ENCODE assay signal across 32 cellular contexts in genomic region chr6:113894712-113895674, GRCh38. TPM values are rescaled to one million over a fixed set of nuclear protein-coding genes. Genes with fewer than 3 reads are reported as not detected.
DNase-seq lines count a peak whose midpoint lies in the region; ATAC-seq and TF ChIP-seq lines count a peak whose summit lies in the region.
"Had no signal": no experiment of that assay in that cellular context is flagged by ENCODE, and none has a peak within 500 bp of the region (broad histone marks: within the 10 kb centered on the region; RNA-seq: fewer than 3 reads in every experiment).

No MANE protein-coding gene starts in this region.

- H3K4me1 ChIP-seq in GM23248 (ENCODE audit: insufficient read depth): peaks cover 11% of the 10 kb centered on the region
- H3K4me1 ChIP-seq in endodermal cell (ENCODE audit: control insufficient read depth, insufficient read depth, low read length): no peaks in the 10 kb centered on the region
- H3K4me1 ChIP-seq in esophagus squamous epithelium: no peaks in the 10 kb centered on the region
- H3K4me1 ChIP-seq: BLaER1, gastroesophageal sphincter had no signal

- H3K4me3 Mint-ChIP-seq in endodermal cell: no peak overlapping the region
- no peak overlapping the region for H3K4me3 Mint-ChIP-seq in mesothelial cell of epicardium
- H3K4me3 Mint-ChIP-seq: activated CD4-positive, alpha-beta T cell treated with anti-CD3 and anti-CD28 coated beads, Interleukin-2, amount 10 ng/mL, durations not matched to agents 24 days and 14 days; activated T-cell treated with anti-CD3 and anti-CD28 coated beads, Interleukin-2, amount 50 U/mL, for 4 hours; neural crest cell; stimulated activated effector memory CD8-positive, alpha-beta T cell treated with anti-CD3 and anti-CD28 coated beads, Interleukin-12 subunit alpha, Interleukin-12 subunit beta, amount 100 ng/mL, for 72 hours had no signal

- H2AFZ ChIP-seq in GM23248: peak overlapping the region; percentile 26; the same call in 1 of the 2 replicates
- H2AFZ ChIP-seq: hepatocyte had no signal

- H3K4me2 ChIP-seq in GM23248 (ENCODE audit: unreplicated experiment): no peak overlapping the region
- H3K4me2 ChIP-seq: BLaER1, hepatocyte had no signal

- H3K27me3 ChIP-seq in GM23248 (replicated peaks; ENCODE audit: insufficient read depth) (no peaks in the 10 kb centered on the region), endodermal cell (ENCODE audit: control insufficient read depth, insufficient read depth, low read length, poor library complexity, severe bottlenecking) (peaks cover 5% of the 10 kb centered on the region), esophagus squamous epithelium (no peaks in the 10 kb centered on the region)
- H3K27me3 ChIP-seq: BLaER1, brain microvascular endothelial cell, gastroesophageal sphincter, hepatocyte had no signal

- H3K36me3 Mint-ChIP-seq in endodermal cell (ENCODE audit: low read depth): no peaks in the 10 kb centered on the region
- peaks cover 8% of the 10 kb centered on the region for H3K36me3 Mint-ChIP-seq in mesothelial cell of epicardium
- H3K36me3 Mint-ChIP-seq: stimulated activated effector memory CD8-positive, alpha-beta T cell treated with anti-CD3 and anti-CD28 coated beads, Interleukin-12 subunit alpha, Interleukin-12 subunit beta, amount 100 ng/mL, for 72 hours had no signal

- no peaks in the 10 kb centered on the region for H4K20me1 ChIP-seq in GM23248 (ENCODE audit: insufficient read depth)
- H4K20me1 ChIP-seq: BLaER1 had no signal

- H3F3A ChIP-seq in GM23248 (ENCODE audit: insufficient read depth): peaks cover 12% of the 10 kb centered on the region; the same call in 1 of the 2 replicates

- TF ChIP-seq CTCF in cardiac fibroblast (IDR thresholded peaks at IDR 0.05; ENCODE audit: low read depth, low read length): no peak
- TF ChIP-seq CTCF in omental fat pad (IDR thresholded peaks at IDR 0.05): no peak
- TF ChIP-seq CTCF in endodermal cell (conservative IDR thresholded peaks at IDR 0.05): no peak
- no peak for TF ChIP-seq CTCF in mesothelial cell of epicardium (IDR thresholded peaks at IDR 0.05; ENCODE audit: unreplicated experiment)
- TF ChIP-seq CTCF in esophagus squamous epithelium (IDR thresholded peaks at IDR 0.05): no peak

- no peak for TF ChIP-seq POLR2A in esophagus squamous epithelium (IDR thresholded peaks at IDR 0.05)

- H3K9me3 ChIP-seq in GM23248 (ENCODE audit: low read depth): no peaks in the 10 kb centered on the region
- H3K9me3 ChIP-seq in endodermal cell (ENCODE audit: control insufficient read depth, low read length): peaks cover 8% of the 10 kb centered on the region
- H3K9me3 ChIP-seq in esophagus squamous epithelium: peaks cover 0 to 9% (median 8%) of the 10 kb centered on the region in 3 donors

- DNase-seq in GM23248: peak; percentile 36
- DNase-seq in OCI-M1 (lab: John Stamatoyannopoulos, UW): peak; percentile 52
- peak; percentile 16 to 21 for DNase-seq in cardiac fibroblast (ENCODE audit: low read depth in 2 of 2)
- DNase-seq in omental fat pad (ENCODE audit: low spot score): no peak
- DNase-seq in endodermal cell: no peak
- no peak for DNase-seq in mesothelial cell of epicardium (ENCODE audit: low spot score in 2 of 2, unreplicated experiment in 2 of 2)
- no peak for DNase-seq in esophagus squamous epithelium (lab: John Stamatoyannopoulos, UW)
- DNase-seq: activated CD4-positive, alpha-beta T cell treated with anti-CD3 and anti-CD28 coated beads, Interleukin-2, amount 10 ng/mL, durations not matched to agents 24 days and 14 days; activated naive CD4-positive, alpha-beta T cell; activated T-cell treated with anti-CD3 and anti-CD28 coated beads, Interleukin-2, amount 50 U/mL, for 4 hours; brain microvascular endothelial cell; COR-L47; DMS79 treated with DMSO at 0.1 percent for 48 hours; effector memory CD4-positive, alpha-beta T cell; left cardiac atrium; NCI-H1048; NCI-H2081; NCI-H345; posterior cingulate gyrus; right cardiac atrium; stimulated activated CD4-positive, alpha-beta T cell treated with anti-CD3 and anti-CD28 coated beads, Interleukin-4, amount 100 ng/mL, for 24 hours; T-helper 2 cell; trophoblast cell had no signal

- no peaks in the 10 kb centered on the region for H3K4me1 Mint-ChIP-seq in endodermal cell
- H3K4me1 Mint-ChIP-seq in mesothelial cell of epicardium: no peaks in the 10 kb centered on the region
- H3K4me1 Mint-ChIP-seq: activated CD4-positive, alpha-beta T cell treated with anti-CD3 and anti-CD28 coated beads, Interleukin-2, amount 10 ng/mL, durations not matched to agents 24 days and 14 days; neural crest cell; stimulated activated effector memory CD8-positive, alpha-beta T cell treated with anti-CD3 and anti-CD28 coated beads, Interleukin-12 subunit alpha, Interleukin-12 subunit beta, amount 100 ng/mL, for 72 hours had no signal

- in situ Hi-C loops in GM23248 (cut with MboI): loop anchor here (25.0 kb wide), 1 partner anchor 1383 kb away; no protein-coding TSS in a partner anchor

- peaks cover 5% of the 10 kb centered on the region for H3K9me3 Mint-ChIP-seq in endodermal cell
- H3K9me3 Mint-ChIP-seq in mesothelial cell of epicardium: peaks cover 24% of the 10 kb centered on the region
- H3K9me3 Mint-ChIP-seq: activated CD4-positive, alpha-beta T cell treated with anti-CD3 and anti-CD28 coated beads, Interleukin-2, amount 10 ng/mL, durations not matched to agents 24 days and 14 days; stimulated activated effector memory CD8-positive, alpha-beta T cell treated with anti-CD3 and anti-CD28 coated beads, Interleukin-12 subunit alpha, Interleukin-12 subunit beta, amount 100 ng/mL, for 72 hours had no signal

- no peak overlapping the region for H3K27ac Mint-ChIP-seq in endodermal cell
- H3K27ac Mint-ChIP-seq in mesothelial cell of epicardium: no peak overlapping the region
- H3K27ac Mint-ChIP-seq: activated CD4-positive, alpha-beta T cell treated with anti-CD3 and anti-CD28 coated beads, Interleukin-2, amount 10 ng/mL, durations not matched to agents 24 days and 14 days; stimulated activated effector memory CD8-positive, alpha-beta T cell treated with anti-CD3 and anti-CD28 coated beads, Interleukin-12 subunit alpha, Interleukin-12 subunit beta, amount 100 ng/mL, for 72 hours had no signal

- peak overlapping the region; percentile 7; the same call in 1 of the 2 replicates for H3K27ac ChIP-seq in GM23248
- H3K27ac ChIP-seq in endodermal cell (ENCODE audit: low read depth, low read length): no peak overlapping the region
- H3K27ac ChIP-seq in esophagus squamous epithelium: no peak overlapping the region
- H3K27ac ChIP-seq: BLaER1, brain microvascular endothelial cell, gastroesophageal sphincter, hepatocyte, HL-60, SK-N-MC had no signal

- peak; percentile 95 for ATAC-seq in omental fat pad (ENCODE audit: low FRiP score)
- ATAC-seq: activated T-cell treated with anti-CD3 and anti-CD28 coated beads, Interleukin-2, amount 50 U/mL, for 4 hours; esophagus mucosa; gastroesophageal sphincter; GM12878; right cardiac atrium; stimulated activated effector memory CD8-positive, alpha-beta T cell treated with anti-CD3 and anti-CD28 coated beads, Interleukin-12 subunit alpha, Interleukin-12 subunit beta, amount 100 ng/mL, for 72 hours had no signal

- H3K79me2 ChIP-seq in GM23248 (ENCODE audit: insufficient read depth): no peaks in the 10 kb centered on the region
- H3K79me2 ChIP-seq: hepatocyte had no signal

- intact Hi-C loops in esophagus squamous epithelium (cut with DNase I): no loop called here

- H3K27me3 Mint-ChIP-seq in endodermal cell (ENCODE audit: insufficient read depth) (peaks cover 2% of the 10 kb centered on the region), mesothelial cell of epicardium (ENCODE audit: low read depth) (no peaks in the 10 kb centered on the region)

- H3K4me3 ChIP-seq in GM23248 (no peak overlapping the region), cardiac fibroblast (replicated peaks in 1 of 2; ENCODE audit: low read depth in 2 of 2, low read length in 2 of 2) (no peak overlapping the region), endodermal cell (ENCODE audit: low read length) (no peak overlapping the region), esophagus squamous epithelium (no peak overlapping the region)
- H3K4me3 ChIP-seq: BLaER1, gastroesophageal sphincter, GM12878, hepatocyte, SK-N-MC had no signal

- H3K36me3 ChIP-seq in GM23248 (ENCODE audit: low read depth) (no peaks in the 10 kb centered on the region), endodermal cell (ENCODE audit: control insufficient read depth, insufficient read depth, low read length) (no peaks in the 10 kb centered on the region), esophagus squamous epithelium (no peaks in the 10 kb centered on the region)
- H3K36me3 ChIP-seq: BLaER1, brain microvascular endothelial cell, gastroesophageal sphincter had no signal

- no peaks in the 10 kb centered on the region for H3K9me2 ChIP-seq in GM23248 (ENCODE audit: insufficient read depth)

- no peak overlapping the region for H3K9ac ChIP-seq in GM23248
- H3K9ac ChIP-seq in endodermal cell (ENCODE audit: extremely low read depth, low read length, poor library complexity, severe bottlenecking): no peak overlapping the region
- H3K9ac ChIP-seq: BLaER1 had no signal

- WGBS in GM23248 (ENCODE audit: low coverage in 1 of 2, low lambda C conversion rate in 2 of 2, missing lambda C conversion rate in 2 of 2), 2 experiments: 63 to 68% methylated on average over 6 of the region's 6 CpGs
- 43 to 78% methylated on average over 2 to 6 of the region's 6 CpGs for WGBS in endodermal cell (ENCODE audit: insufficient coverage in 1 of 2, insufficient read length in 1 of 2), 2 experiments
- WGBS in esophagus squamous epithelium, 2 donors: 61% methylated on average over 6 of the region's 6 CpGs

RNA-seq across cellular contexts. Expression of gene MARCKS, which starts 37.8 kb away (rescaled TPM):
- 154 and 210 TPM in 2 replicates for total RNA-seq in GM23248 (2014; rRNA removed; shearing (Covaris generic))
- polyA plus RNA-seq in GM23248 (2016; fragmentation: Nextera tagmentation; extraction: Ambion mirVana): 105 and 109 TPM in 2 replicates
- total RNA-seq in omental fat pad (10 to 100 TPM; 22.6 to 45.4 (median 24.0) TPM), endodermal cell (10 to 100 TPM; 77.2 to 83.8 TPM), mesothelial cell of epicardium (174 to 179 TPM (median 174 TPM) in 3 replicates), esophagus squamous epithelium (10 to 100 TPM; 51.5 to 91.3 (median 56.8) TPM)
- 280 TPM for polyA plus RNA-seq in endodermal cell (2013, experiment 1 of 2)
- polyA plus RNA-seq in endodermal cell (2013, experiment 2 of 2): 268 TPM

Comparison
In these comparisons a context has a peak if more than half of its experiments do, and no peak if none do; other contexts are left out.
1. DNase-seq: peak in GM23248 (single experiment), OCI-M1 (single experiment) and cardiac fibroblast (2 of 2); none in omental fat pad (single experiment), endodermal cell (single experiment), mesothelial cell of epicardium (0 of 2) and esophagus squamous epithelium (single experiment).